9 cellular contexts compared by ENCODE assay signal in genomic region chr5:131413605-131414559, GRCh38.
DNase-seq lines count a peak whose midpoint lies in the region; ATAC-seq and TF ChIP-seq lines count a peak whose summit lies in the region.
"Had no signal": no experiment of that assay in that cellular context is flagged by ENCODE, and none has a peak within 500 bp of the region (broad histone marks: within the 10 kb centered on the region; RNA-seq: fewer than 3 reads in every experiment).

No MANE protein-coding gene starts in this region.

- H4K20me1 ChIP-seq in SK-N-SH (ENCODE audit: insufficient read depth), result no peaks in the 10 kb centered on the region
- H4K20me1 ChIP-seq in OCI-LY7 (ENCODE audit: insufficient read depth, low read length), result no peaks in the 10 kb centered on the region

- no peaks in the 10 kb centered on the region for H3K79me2 ChIP-seq in SK-N-SH (ENCODE audit: insufficient read depth)
- no peaks in the 10 kb centered on the region for H3K79me2 ChIP-seq in OCI-LY7 (ENCODE audit: insufficient read depth, low read depth, low read length)

- BruUV-seq in OCI-LY7 (replicated peaks; lab: Mats Ljungman, UMichigan), result TSS peak; percentile 5

- H3K9ac ChIP-seq in SK-N-SH, result no peak overlapping the region

- TF ChIP-seq RAD21 in SK-N-SH (IDR thresholded peaks at IDR 0.05; ENCODE audit: low read length), result no peak

- H3K27ac Mint-ChIP-seq in natural killer cell treated with Interleukin-12 subunit alpha and Interleukin-12 subunit beta and Interleukin-15 and Interleukin-18, amount 100 ng/mL, for 72 hours, result peak overlapping the region; percentile 86

- H3K36me3 Mint-ChIP-seq in natural killer cell treated with Interleukin-12 subunit alpha and Interleukin-12 subunit beta and Interleukin-15 and Interleukin-18, amount 100 ng/mL, for 72 hours, result peaks cover 21% of the 10 kb centered on the region

- DNase-seq in SK-N-SH, result no peak
- DNase-seq in OCI-LY7 (ENCODE audit: low spot score), result no peak
- no peak for DNase-seq in natural killer cell treated with Interleukin-12 subunit alpha and Interleukin-12 subunit beta and Interleukin-15 and Interleukin-18, amount 100 ng/mL, for 72 hours (ENCODE audit: low spot score)
- no peak for DNase-seq in RKO (ENCODE audit: low spot score)
- DNase-seq in COLO829 (ENCODE audit: low spot score), result no peak
- DNase-seq in posterior vena cava (ENCODE audit: low spot score), result no peak

- no peaks in the 10 kb centered on the region for H3K27me3 ChIP-seq in SK-N-SH (ENCODE audit: insufficient read depth)

- H3K27ac ChIP-seq in SK-N-SH (ENCODE audit: low read depth in 2 of 2, low read length in 1 of 2) (no peak overlapping the region; a peak in 1 of 4 replicates), OCI-LY7 (ENCODE audit: low read depth, low read length, poor library complexity, severe bottlenecking) (no peak overlapping the region)

- H3K4me2 ChIP-seq in SK-N-SH (no peak overlapping the region), OCI-LY7 (ENCODE audit: low read length) (no peak overlapping the region)

- no peak for TF ChIP-seq EP300 in SK-N-SH (IDR thresholded peaks at IDR 0.05; ENCODE audit: borderline replicate concordance in 1 of 2, low read depth in 1 of 2, low read length in 1 of 2)

- H3K9me2 ChIP-seq in SK-N-SH, result no peaks in the 10 kb centered on the region
- H3K9me2 ChIP-seq in OCI-LY7 (ENCODE audit: insufficient read depth, low read length), result no peaks in the 10 kb centered on the region

- no peaks in the 10 kb centered on the region for H3K9me3 ChIP-seq in SK-N-SH
- H3K9me3 ChIP-seq in OCI-LY7 (ENCODE audit: low read length), result no peaks in the 10 kb centered on the region

- CTCF ChIA-PET in SK-N-SH (lab: Yijun Ruan, JAX) (interaction anchor here (0.8 to 2.6 kb wide), 2 partner anchors 9 to 543 kb away, joined by 4 to 11 read pairs; no protein-coding TSS in a partner anchor), OCI-LY7 (lab: Charles Lee; ENCODE audit: unreplicated experiment) (no interaction called here)

- 84% methylated on average over 4 of the region's 4 CpGs for WGBS in SK-N-SH (ENCODE audit: low lambda C conversion rate)

- H3K4me1 ChIP-seq in SK-N-SH (ENCODE audit: control insufficient read depth in 1 of 2, insufficient read depth in 2 of 2, low read depth in 1 of 2, low read length in 1 of 2) (peaks cover 0 to 2% of the 10 kb centered on the region in 2 experiments; a peak in 1 of 4 replicates), OCI-LY7 (ENCODE audit: insufficient read depth, low read length, poor library complexity, severe bottlenecking) (peaks cover 10% of the 10 kb centered on the region)

- intact Hi-C loops in OCI-LY7 (cut with micrococcal nuclease; ENCODE audit: unreplicated experiment), result no loop called here
- intact Hi-C loops in posterior vena cava (cut with DNase I), result loop anchor here in 1 of 2 donors (10.0 kb wide), 1 partner anchor 249 kb away; the partner anchor contains the start of gene HINT1

- no peaks in the 10 kb centered on the region for H3K9me3 Mint-ChIP-seq in natural killer cell treated with Interleukin-12 subunit alpha and Interleukin-12 subunit beta and Interleukin-15 and Interleukin-18, amount 100 ng/mL, for 72 hours

- POLR2A ChIA-PET in SK-N-SH (lab: Yijun Ruan, JAX) (no interaction called here), OCI-LY7 (lab: Charles Lee) (interaction anchor here (0.7 kb wide), 1 partner anchor 339 kb away, joined by 3 read pairs; no protein-coding TSS in a partner anchor)

- TF ChIP-seq CTCF in SK-N-SH (IDR thresholded peaks at IDR 0.05) (no peak), OCI-LY7 (conservative IDR thresholded peaks at IDR 0.05; ENCODE audit: low read length) (no peak)

- ATAC-seq in SK-N-SH treated with all-trans-retinoic acid at 6 μM for 48 hours, result peak; percentile 55; the same call in 1 of the 3 replicates
- ATAC-seq in HG02678 (IDR thresholded peaks at IDR 0.05; ENCODE audit: unreplicated experiment), result peak; percentile 65
- peak; percentile 76 to 93 for ATAC-seq in natural killer cell treated with Interleukin-12 subunit alpha and Interleukin-12 subunit beta and Interleukin-15 and Interleukin-18, amount 100 ng/mL, for 72 hours

- H3K4me3 ChIP-seq in SK-N-SH (ENCODE audit: low read depth in 2 of 2, low read length in 1 of 2), result no peak overlapping the region
- H3K4me3 ChIP-seq in OCI-LY7 (ENCODE audit: low read depth, low read length, poor library complexity, severe bottlenecking), result no peak overlapping the region
- H3K4me3 ChIP-seq: lung had no signal

- H3K36me3 ChIP-seq in SK-N-SH (replicated peaks in 1 of 2; ENCODE audit: control insufficient read depth in 1 of 2, insufficient read depth in 2 of 2, low read length in 1 of 2) (peaks cover 0 to 9% of the 10 kb centered on the region in 2 experiments), OCI-LY7 (ENCODE audit: insufficient read depth, low read length) (peaks cover 81% of the 10 kb centered on the region)

- H3F3A ChIP-seq in SK-N-SH (replicated peaks; ENCODE audit: insufficient read depth), result peaks cover 4% of the 10 kb centered on the region

- H3K4me3 Mint-ChIP-seq in natural killer cell treated with Interleukin-12 subunit alpha and Interleukin-12 subunit beta and Interleukin-15 and Interleukin-18, amount 100 ng/mL, for 72 hours, result peak overlapping the region; percentile 68

- no peaks in the 10 kb centered on the region for H3K27me3 Mint-ChIP-seq in natural killer cell treated with Interleukin-12 subunit alpha and Interleukin-12 subunit beta and Interleukin-15 and Interleukin-18, amount 100 ng/mL, for 72 hours

- peaks cover 25 to 32% of the 10 kb centered on the region in 2 donors for H3K4me1 Mint-ChIP-seq in natural killer cell treated with Interleukin-12 subunit alpha and Interleukin-12 subunit beta and Interleukin-15 and Interleukin-18, amount 100 ng/mL, for 72 hours (ENCODE audit: low read depth in 2 of 2)

- no peak overlapping the region for H2AFZ ChIP-seq in SK-N-SH (ENCODE audit: low read depth)
- no peak overlapping the region for H2AFZ ChIP-seq in OCI-LY7 (ENCODE audit: low read length)

TF ChIP-seq in SK-N-SH treated with all-trans-retinoic acid at 6 μM for 48 hours, 23 proteins besides CTCF, POLR2A, EP300 and RAD21 (continues in another document):
- no peak for TF ChIP-seq ZNF70 (CRISPR knock-in tag; IDR thresholded peaks at IDR 0.05)
- TF ChIP-seq OSR1 (CRISPR knock-in tag; IDR thresholded peaks at IDR 0.05), result no peak
- no peak for TF ChIP-seq ARNTL (CRISPR knock-in tag; IDR thresholded peaks at IDR 0.05; ENCODE audit: borderline replicate concordance, low read depth)
- no peak for TF ChIP-seq RARB (CRISPR knock-in tag; IDR thresholded peaks at IDR 0.05)
- TF ChIP-seq ZNF565 (CRISPR knock-in tag; conservative IDR thresholded peaks at IDR 0.05; ENCODE audit: low read depth), result no peak
- TF ChIP-seq TOX (CRISPR knock-in tag; IDR thresholded peaks at IDR 0.05; ENCODE audit: borderline replicate concordance), result no peak
- TF ChIP-seq SNAI2 (CRISPR knock-in tag; IDR thresholded peaks at IDR 0.05), result no peak
- TF ChIP-seq CSDC2 (CRISPR knock-in tag; IDR thresholded peaks at IDR 0.05), result no peak
- TF ChIP-seq ISL1 (CRISPR knock-in tag; IDR thresholded peaks at IDR 0.05), result no peak
- TF ChIP-seq ZFP30 (CRISPR knock-in tag; IDR thresholded peaks at IDR 0.05), result no peak
- TF ChIP-seq PPARA (CRISPR knock-in tag; IDR thresholded peaks at IDR 0.05; ENCODE audit: borderline replicate concordance), result no peak
- no peak for TF ChIP-seq ESRRG (CRISPR knock-in tag; IDR thresholded peaks at IDR 0.05)

TF ChIP-seq in SK-N-SH, 30 proteins besides CTCF, POLR2A, EP300 and RAD21:
- TF ChIP-seq ELF1 (IDR thresholded peaks at IDR 0.05) (no peak), USF2 (IDR thresholded peaks at IDR 0.05; ENCODE audit: borderline replicate concordance, low read depth, low read length) (no peak)
TF ChIP-seq in SK-N-SH: peak in this region for 0.
